1 cellular context compared by ENCODE assay signal in genomic region chr10:79165068-79165467, GRCh38.
TF ChIP-seq lines count a peak whose summit lies in the region.

No MANE protein-coding gene starts in this region.

TF ChIP-seq in A549, 52 proteins besides CTCF, POLR2A, EP300 and RAD21 (continued from another document):
- no peak for TF ChIP-seq HES2 (IDR thresholded peaks at IDR 0.05)
- TF ChIP-seq MAX (IDR thresholded peaks at IDR 0.05), result no peak
- TF ChIP-seq KDM1A (IDR thresholded peaks at IDR 0.05; ENCODE audit: low read depth), result no peak
- TF ChIP-seq FOSL2 (IDR thresholded peaks at IDR 0.05), result no peak
- no peak for TF ChIP-seq FOSL2 (CRISPR knock-in tag; IDR thresholded peaks at IDR 0.05)
- TF ChIP-seq HOXA7 (CRISPR knock-in tag; IDR thresholded peaks at IDR 0.05), result no peak
